Comparison of ENCODE assay signal across 23 cellular contexts in the genomic region with DNA sequence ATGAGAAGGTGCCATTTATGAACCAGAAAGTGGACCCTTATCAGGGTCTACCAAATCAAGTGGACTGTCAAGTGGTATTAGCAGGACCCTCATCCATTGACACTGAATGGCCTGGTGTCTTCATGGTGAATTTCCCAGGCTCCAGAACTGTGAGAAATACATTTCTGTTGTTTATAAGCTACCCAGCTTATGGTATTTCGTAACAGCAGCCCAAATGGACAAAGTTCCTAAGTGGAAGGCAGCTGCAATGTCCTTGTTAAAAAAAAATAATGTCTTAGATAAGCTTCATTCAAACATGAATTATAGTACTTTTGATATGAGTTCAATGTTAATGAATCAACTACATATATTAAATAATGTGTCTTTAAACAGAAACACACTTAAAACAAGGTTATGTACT. TPM values are rescaled to one million over a fixed set of nuclear protein-coding genes. Genes with fewer than 3 reads are reported as not detected.
DNase-seq lines count a peak whose midpoint lies in the region; ATAC-seq, FAIRE-seq and TF ChIP-seq lines count a peak whose summit lies in the region.
"Had no signal": no experiment of that assay in that cellular context is flagged by ENCODE, and none has a peak within 500 bp of the region (broad histone marks: within the 10 kb centered on the region; RNA-seq: fewer than 3 reads in every experiment).

No MANE protein-coding gene starts in this region.

- no peaks in the 10 kb centered on the region for H3K27me3 Mint-ChIP-seq in astrocyte (ENCODE audit: low read depth, unreplicated experiment)
- H3K27me3 Mint-ChIP-seq in stimulated activated naive B cell treated with anti-CD40 and anti-IgM and Interleukin-4, amounts not matched to agents 10 μg/mL and 1 μg/mL and 100 μg/mL, for 72 hours: no peaks in the 10 kb centered on the region

- H3K36me3 Mint-ChIP-seq in astrocyte (ENCODE audit: low read depth, unreplicated experiment): no peaks in the 10 kb centered on the region
- no peaks in the 10 kb centered on the region for H3K36me3 Mint-ChIP-seq in stimulated activated naive B cell treated with anti-CD40 and anti-IgM and Interleukin-4, amounts not matched to agents 10 μg/mL and 1 μg/mL and 100 μg/mL, for 72 hours
- H3K36me3 Mint-ChIP-seq: CD4-positive, CD25-positive, alpha-beta regulatory T cell; CD8-positive, alpha-beta memory T cell had no signal

- POLR2A ChIA-PET in SK-N-SH (lab: Yijun Ruan, JAX): no interaction called here

- peak; percentile 5 for FAIRE-seq in astrocyte (lab: Jason Lieb, UNC)
- FAIRE-seq: A549, GM12878, H1, HTR-8/SVneo had no signal

- peaks cover 2% of the 10 kb centered on the region for H3K4me1 Mint-ChIP-seq in astrocyte (ENCODE audit: low read depth, unreplicated experiment)
- H3K4me1 Mint-ChIP-seq in stimulated activated naive B cell treated with anti-CD40 and anti-IgM and Interleukin-4, amounts not matched to agents 10 μg/mL and 1 μg/mL and 100 μg/mL, for 72 hours: peaks cover 0 to 2% of the 10 kb centered on the region in 2 donors
- H3K4me1 Mint-ChIP-seq: CD4-positive, CD25-positive, alpha-beta regulatory T cell; CD8-positive, alpha-beta memory T cell had no signal

- no peak overlapping the region for H3K4me3 ChIP-seq in SK-N-SH (ENCODE audit: low read depth in 2 of 2, low read length in 1 of 2)
- no peak overlapping the region for H3K4me3 ChIP-seq in astrocyte (ENCODE audit: insufficient read depth, low read depth, low read length)
- H3K4me3 ChIP-seq in foreskin fibroblast (ENCODE audit: low read depth in 1 of 2, low read length in 2 of 2): no peak overlapping the region
- H3K4me3 ChIP-seq: A549, GM12878 had no signal

- no peak for TF ChIP-seq RAD21 in SK-N-SH (IDR thresholded peaks at IDR 0.05; ENCODE audit: low read length)

- no peak overlapping the region for H3K27ac Mint-ChIP-seq in astrocyte (ENCODE audit: unreplicated experiment)
- no peak overlapping the region for H3K27ac Mint-ChIP-seq in stimulated activated naive B cell treated with anti-CD40 and anti-IgM and Interleukin-4, amounts not matched to agents 10 μg/mL and 1 μg/mL and 100 μg/mL, for 72 hours
- H3K27ac Mint-ChIP-seq: CD4-positive, CD25-positive, alpha-beta regulatory T cell; CD8-positive, alpha-beta memory T cell; H9 had no signal

- H3F3A ChIP-seq in SK-N-SH (replicated peaks; ENCODE audit: insufficient read depth): peaks cover 32% of the 10 kb centered on the region

- H4K20me1 ChIP-seq in SK-N-SH (ENCODE audit: insufficient read depth): no peaks in the 10 kb centered on the region
- H4K20me1 ChIP-seq in astrocyte (ENCODE audit: insufficient read depth, low read length): no peaks in the 10 kb centered on the region

- peak overlapping the region; percentile 39; the same call in 1 of the 2 replicates for H2AFZ ChIP-seq in SK-N-SH (ENCODE audit: low read depth)
- H2AFZ ChIP-seq in astrocyte (ENCODE audit: low read depth, low read length): no peak overlapping the region

- H3K36me3 ChIP-seq in SK-N-SH (replicated peaks in 1 of 2; ENCODE audit: control insufficient read depth in 1 of 2, insufficient read depth in 2 of 2, low read length in 1 of 2) (no peaks in the 10 kb centered on the region), astrocyte (ENCODE audit: insufficient read depth, low read length) (no peaks in the 10 kb centered on the region)
- H3K36me3 ChIP-seq: BE2C had no signal

- H3K27ac ChIP-seq in SK-N-SH (ENCODE audit: low read depth in 2 of 2, low read length in 1 of 2) (no peak overlapping the region), astrocyte (ENCODE audit: low read depth, low read length) (no peak overlapping the region)
- H3K27ac ChIP-seq: 22Rv1, A549 had no signal

- no peaks in the 10 kb centered on the region for H3K79me2 ChIP-seq in SK-N-SH (ENCODE audit: insufficient read depth)
- no peaks in the 10 kb centered on the region for H3K79me2 ChIP-seq in astrocyte (ENCODE audit: insufficient read depth, low read length)

- H3K9ac ChIP-seq in SK-N-SH (no peak overlapping the region), astrocyte (ENCODE audit: low read length) (no peak overlapping the region)

- H3K4me2 ChIP-seq in SK-N-SH: no peak overlapping the region
- no peak overlapping the region for H3K4me2 ChIP-seq in astrocyte (ENCODE audit: low read length)
- H3K4me2 ChIP-seq: A549 had no signal

- H3K4me3 Mint-ChIP-seq in astrocyte (ENCODE audit: unreplicated experiment): no peak overlapping the region
- H3K4me3 Mint-ChIP-seq in stimulated activated naive B cell treated with anti-CD40 and anti-IgM and Interleukin-4, amounts not matched to agents 10 μg/mL and 1 μg/mL and 100 μg/mL, for 72 hours: no peak overlapping the region
- H3K4me3 Mint-ChIP-seq: CD4-positive, CD25-positive, alpha-beta regulatory T cell; CD8-positive, alpha-beta memory T cell; H9 had no signal

- CTCF ChIA-PET in SK-N-SH (lab: Yijun Ruan, JAX): interaction anchor here (0.8 to 8.4 kb wide), 12 partner anchors 13 to 302 kb away, joined by 3 to 88 read pairs (median 8); partner anchors contain the start of genes FRMD4B and LMOD3

- no peak for ATAC-seq in SK-N-SH treated with all-trans-retinoic acid at 6 μM for 48 hours
- ATAC-seq in stimulated activated naive B cell treated with anti-CD40 and anti-IgM and Interleukin-4, amounts not matched to agents 10 μg/mL and 1 μg/mL and 100 μg/mL, for 72 hours (replicated peaks): no peak
- ATAC-seq: A549, GM12878 had no signal

- no peak for TF ChIP-seq CTCF in SK-N-SH (IDR thresholded peaks at IDR 0.05)
- TF ChIP-seq CTCF in astrocyte (IDR thresholded peaks at IDR 0.05; ENCODE audit: insufficient read depth, low read depth, low read length): no peak
- TF ChIP-seq CTCF in foreskin fibroblast (IDR thresholded peaks at IDR 0.05; ENCODE audit: low read depth, low read length): no peak

- H3K4me1 ChIP-seq in SK-N-SH (ENCODE audit: control insufficient read depth in 1 of 2, insufficient read depth in 2 of 2, low read depth in 1 of 2, low read length in 1 of 2) (peaks cover 12 to 24% of the 10 kb centered on the region in 2 experiments; a peak in 3 of 4 replicates), astrocyte (ENCODE audit: insufficient read depth, low read length) (no peaks in the 10 kb centered on the region)
- H3K4me1 ChIP-seq: A549, BE2C had no signal

- no peak for TF ChIP-seq EP300 in SK-N-SH (IDR thresholded peaks at IDR 0.05; ENCODE audit: borderline replicate concordance in 1 of 2, low read depth in 1 of 2, low read length in 1 of 2)

- DNase-seq in SK-N-SH: no peak
- no peak for DNase-seq in astrocyte (ENCODE audit: low read depth)
- peak; percentile 17 to 58 for DNase-seq in foreskin fibroblast
- DNase-seq in stimulated activated naive B cell treated with anti-CD40 and anti-IgM and Interleukin-4, amounts not matched to agents 10 μg/mL and 1 μg/mL and 100 μg/mL, for 72 hours: no peak
- DNase-seq in NCI-H510A treated with DMSO at 0.1 percent for 48 hours (lab: John Stamatoyannopoulos, UW): no peak
- DNase-seq in NCI-H2196 treated with DMSO at 0.1 percent for 48 hours (lab: John Stamatoyannopoulos, UW; ENCODE audit: unreplicated experiment): no peak
- DNase-seq: BE2C; C1 segment of cervical spinal cord; CD4-positive, CD25-positive, alpha-beta regulatory T cell; CD8-positive, alpha-beta memory T cell; COR-L47; DMS 273 treated with DMSO at 0.1 percent for 48 hours; DMS53; DND-41; EL; H9; IMR-90 had no signal

- H3K27me3 ChIP-seq in SK-N-SH (ENCODE audit: insufficient read depth) (no peaks in the 10 kb centered on the region), astrocyte (ENCODE audit: insufficient read depth, low read length) (no peaks in the 10 kb centered on the region)
- H3K27me3 ChIP-seq: BE2C had no signal

- WGBS in SK-N-SH (ENCODE audit: low lambda C conversion rate): 91% methylated on average over 1 of the region's 1 CpG

- H3K9me3 ChIP-seq in SK-N-SH (no peaks in the 10 kb centered on the region), astrocyte (ENCODE audit: insufficient read depth, low read depth, low read length) (no peaks in the 10 kb centered on the region)
- H3K9me3 ChIP-seq: A549, BE2C had no signal

- no peaks in the 10 kb centered on the region for H3K9me3 Mint-ChIP-seq in astrocyte (ENCODE audit: unreplicated experiment)
- no peaks in the 10 kb centered on the region for H3K9me3 Mint-ChIP-seq in stimulated activated naive B cell treated with anti-CD40 and anti-IgM and Interleukin-4, amounts not matched to agents 10 μg/mL and 1 μg/mL and 100 μg/mL, for 72 hours
- H3K9me3 Mint-ChIP-seq: CD8-positive, alpha-beta memory T cell; H9 had no signal

- H3K9me2 ChIP-seq in SK-N-SH: no peaks in the 10 kb centered on the region

TF ChIP-seq in SK-N-SH, 30 proteins besides CTCF, POLR2A, EP300 and RAD21:
- no peak for TF ChIP-seq NFIC (IDR thresholded peaks at IDR 0.05; ENCODE audit: borderline replicate concordance)
- no peak for TF ChIP-seq FOXJ3 (CRISPR knock-in tag; IDR thresholded peaks at IDR 0.05)
- TF ChIP-seq TEAD4 (IDR thresholded peaks at IDR 0.05; ENCODE audit: borderline replicate concordance, insufficient read depth): no peak
- TF ChIP-seq SMC3 (IDR thresholded peaks at IDR 0.05; ENCODE audit: low read depth, low read length): no peak
- no peak for TF ChIP-seq CHD2 (IDR thresholded peaks at IDR 0.05; ENCODE audit: low read length, partially characterized antibody)
- no peak for TF ChIP-seq TAF1 (IDR thresholded peaks at IDR 0.05; ENCODE audit: borderline replicate concordance, low read depth, low read length)
- TF ChIP-seq MXI1 (IDR thresholded peaks at IDR 0.05; ENCODE audit: low read depth, low read length): no peak
- no peak for TF ChIP-seq RFX5 (IDR thresholded peaks at IDR 0.05; ENCODE audit: low read length)
- no peak for TF ChIP-seq YY1 (IDR thresholded peaks at IDR 0.05; ENCODE audit: low read depth)

TF ChIP-seq in SK-N-SH treated with all-trans-retinoic acid at 6 μM for 48 hours, 23 proteins besides CTCF, POLR2A, EP300 and RAD21 (continues in another document):
- no peak for TF ChIP-seq POU6F1 (CRISPR knock-in tag; IDR thresholded peaks at IDR 0.05; ENCODE audit: borderline replicate concordance, low read depth)

RNA-seq across cellular contexts. Expression of gene FRMD4B, which starts 37.9 kb away (rescaled TPM):
- 0.53 and 0.91 TPM in 2 replicates for polyA plus RNA-seq in SK-N-SH (2012; rRNA removed)
- 0.50 and 0.60 TPM in 2 replicates for polyA plus RNA-seq in SK-N-SH (2012; cell fraction: cytosol; rRNA removed)
- 0.82 and 0.85 TPM in 2 replicates for polyA plus RNA-seq in SK-N-SH (2012; cell fraction: nucleus; rRNA removed)
- total RNA-seq in astrocyte: 9.2 and 9.9 TPM in 2 replicates

Comparison
In these comparisons a context has a peak if more than half of its experiments do, and no peak if none do; other contexts are left out.
1. DNase-seq: peak in foreskin fibroblast (2 of 2); none in SK-N-SH (single experiment), astrocyte (single experiment), stimulated activated naive B cell treated with anti-CD40 and anti-IgM and Interleukin-4, amounts not matched to agents 10 μg/mL and 1 μg/mL and 100 μg/mL, for 72 hours (single experiment), NCI-H510A treated with DMSO at 0.1 percent for 48 hours (single experiment) and NCI-H2196 treated with DMSO at 0.1 percent for 48 hours (single experiment).